In genomic region chr3:126212250-126212628, GRCh38 we compare ENCODE assay signal across 14 cellular contexts. TPM values are rescaled to one million over a fixed set of nuclear protein-coding genes. Genes with fewer than 3 reads are reported as not detected.
DNase-seq lines count a peak whose midpoint lies in the region; ATAC-seq, FAIRE-seq and TF ChIP-seq lines count a peak whose summit lies in the region.
"Had no signal": no experiment of that assay in that cellular context is flagged by ENCODE, and none has a peak within 500 bp of the region (broad histone marks: within the 10 kb centered on the region; RNA-seq: fewer than 3 reads in every experiment).

No MANE protein-coding gene starts in this region.

- no peak for ATAC-seq in activated T-cell treated with anti-CD3 and anti-CD28 coated beads, Interleukin-2, amount 50 U/mL, for 72 hours (replicated peaks in 1 of 2)
- ATAC-seq in GM21576 (IDR thresholded peaks at IDR 0.05; ENCODE audit: unreplicated experiment): no peak
- ATAC-seq: CD8-positive, alpha-beta T cell had no signal

- H2BK15ac ChIP-seq in H1 (ENCODE audit: low read length): peak overlapping the region; percentile 24; the same call in 1 of the 2 replicates

- no peak overlapping the region for H3K27ac Mint-ChIP-seq in activated T-cell treated with anti-CD3 and anti-CD28 coated beads, Interleukin-2, amount 50 U/mL, for 72 hours
- H3K27ac Mint-ChIP-seq in neural crest cell (ENCODE audit: unreplicated experiment): no peak overlapping the region
- H3K27ac Mint-ChIP-seq: activated naive CD8-positive, alpha-beta T cell treated with anti-CD3 and anti-CD28 coated beads for 36 hours; CD8-positive, alpha-beta T cell had no signal

- no peaks in the 10 kb centered on the region for H3K79me1 ChIP-seq in H1 (ENCODE audit: low read depth, low read length)

- H3K23me2 ChIP-seq in H1 (ENCODE audit: low read depth, low read length): peaks cover 10% of the 10 kb centered on the region; the same call in 1 of the 2 replicates

- H2BK5ac ChIP-seq in H1 (ENCODE audit: low read depth, low read length): peak overlapping the region; percentile 60; the same call in 1 of the 2 replicates

- no peak overlapping the region for H3K56ac ChIP-seq in H1 (replicated peaks; ENCODE audit: insufficient read length, low read depth, low read length)

- H3K18ac ChIP-seq in H1 (ENCODE audit: extremely low read depth, low read length): peak overlapping the region; percentile 85; the same call in 1 of the 2 replicates

- no peak for TF ChIP-seq CTCF in H1 (IDR thresholded peaks at IDR 0.05; ENCODE audit: control extremely low read depth in 1 of 3, insufficient read depth in 1 of 3, low read depth in 1 of 3, low read length in 3 of 3)
- no peak for TF ChIP-seq CTCF in neural crest cell (conservative IDR thresholded peaks at IDR 0.05)

- no peak for TF ChIP-seq RAD21 in H1 (IDR thresholded peaks at IDR 0.05 in 1 of 2, conservative IDR thresholded peaks at IDR 0.05 in 1 of 2; ENCODE audit: low read depth in 2 of 2, low read length in 2 of 2)

- peak overlapping the region in 2 of 4 experiments; percentile 57 to 68; a peak in 4 of 8 replicates for H3K4me3 ChIP-seq in H1 (ENCODE audit: extremely low read depth in 1 of 4, insufficient read depth in 2 of 4, low read depth in 3 of 4, low read length in 4 of 4)
- no peak overlapping the region for H3K4me3 ChIP-seq in urinary bladder (ENCODE audit: low read depth, low read length)

- H3K9ac ChIP-seq in H1 (replicated peaks in 1 of 4; ENCODE audit: extremely low read depth in 1 of 4, low read depth in 3 of 4, low read length in 3 of 4): no peak overlapping the region

- POLR2A ChIA-PET in H1 (lab: Charles Lee; ENCODE audit: partially characterized antibody): interaction anchor here (1.3 to 1.6 kb wide), 2 partner anchors 55 to 77 kb away, joined by 3 to 4 read pairs; no protein-coding TSS in a partner anchor

- H3K14ac ChIP-seq in H1 (ENCODE audit: insufficient read length): no peak overlapping the region

- H3K4me3 Mint-ChIP-seq in activated T-cell treated with anti-CD3 and anti-CD28 coated beads, Interleukin-2, amount 50 U/mL, for 72 hours: peak overlapping the region; percentile 70 to 84
- peak overlapping the region; percentile 91 for H3K4me3 Mint-ChIP-seq in neural crest cell

- no peak for TF ChIP-seq POLR2A in H1 (IDR thresholded peaks at IDR 0.05; ENCODE audit: control extremely low read depth in 1 of 2, low read depth in 2 of 2, low read length in 2 of 2)

- no peak overlapping the region for H3K23ac ChIP-seq in H1 (ENCODE audit: insufficient read length)

- peak overlapping the region; percentile 96 for H2BK12ac ChIP-seq in H1 (ENCODE audit: low read depth, low read length)

- peak overlapping the region; percentile 91 to 95 for H3K4me2 ChIP-seq in H1 (ENCODE audit: insufficient read depth in 1 of 2, low read depth in 2 of 2, low read length in 2 of 2)

- no peaks in the 10 kb centered on the region for H3K36me3 Mint-ChIP-seq in activated T-cell treated with anti-CD3 and anti-CD28 coated beads, Interleukin-2, amount 50 U/mL, for 72 hours (ENCODE audit: insufficient read depth in 2 of 2)
- peaks cover 4% of the 10 kb centered on the region for H3K36me3 Mint-ChIP-seq in neural crest cell (ENCODE audit: low read depth)
- H3K36me3 Mint-ChIP-seq: activated naive CD8-positive, alpha-beta T cell treated with anti-CD3 and anti-CD28 coated beads for 36 hours; CD8-positive, alpha-beta T cell had no signal

- no peak overlapping the region for H2BK120ac ChIP-seq in H1 (replicated peaks; ENCODE audit: low read depth, low read length)

- H4K20me1 ChIP-seq in H1 (replicated peaks in 1 of 2; ENCODE audit: control insufficient read depth in 1 of 2, insufficient read depth in 2 of 2, low read length in 2 of 2): no peaks in the 10 kb centered on the region

- peaks cover 0 to 13% (median 10%) of the 10 kb centered on the region in 4 experiments; a peak in 5 of 7 replicates for H3K27me3 ChIP-seq in H1 (replicated peaks in 1 of 4; ENCODE audit: control insufficient read depth in 3 of 4, extremely low read depth in 1 of 4, insufficient read depth in 3 of 4, low read length in 3 of 4)
- H3K27me3 ChIP-seq: right atrium auricular region had no signal

- no peaks in the 10 kb centered on the region for H3K9me3 ChIP-seq in H1 (ENCODE audit: insufficient read depth in 2 of 2, low read depth in 1 of 2, low read length in 1 of 2)
- H3K9me3 ChIP-seq: right atrium auricular region had no signal

- peak overlapping the region; percentile 93; the same call in 1 of the 2 replicates for H2AK5ac ChIP-seq in H1 (ENCODE audit: low read depth, low read length)

- no peak overlapping the region for H4K8ac ChIP-seq in H1 (ENCODE audit: extremely low read depth, insufficient read depth, low read length)

- peak overlapping the region; percentile 90 for H2AFZ ChIP-seq in H1 (ENCODE audit: low read length)

- no peaks in the 10 kb centered on the region for H3K4me1 Mint-ChIP-seq in activated T-cell treated with anti-CD3 and anti-CD28 coated beads, Interleukin-2, amount 50 U/mL, for 72 hours (ENCODE audit: low read depth)
- peaks cover 13% of the 10 kb centered on the region for H3K4me1 Mint-ChIP-seq in neural crest cell

- H3K27me3 Mint-ChIP-seq in activated T-cell treated with anti-CD3 and anti-CD28 coated beads, Interleukin-2, amount 50 U/mL, for 72 hours (ENCODE audit: low read depth): peaks cover 65% of the 10 kb centered on the region
- H3K27me3 Mint-ChIP-seq in neural crest cell (ENCODE audit: low read depth): peaks cover 6% of the 10 kb centered on the region

- no peak overlapping the region for H3K27ac ChIP-seq in H1 (ENCODE audit: low read depth, low read length)
- peak overlapping the region; percentile 59 for H3K27ac ChIP-seq in urinary bladder (ENCODE audit: low read depth)

- WGBS in H1 (ENCODE audit: extremely low coverage in 1 of 2, insufficient coverage in 1 of 2, insufficient read length in 1 of 2, insufficient replicate concordance in 2 of 2, low coverage in 1 of 2, low lambda C conversion rate in 2 of 2, missing lambda C conversion rate in 1 of 2), 2 experiments: 33% methylated on average over 2 of the region's 2 CpGs; no CpG with 5 or more reads in 1 of the 2 experiments
- WGBS in urinary bladder: 69% methylated on average over 2 of the region's 2 CpGs

- FAIRE-seq in H1 (lab: Jason Lieb, UNC): no peak
- FAIRE-seq: A204.1 had no signal

- CTCF ChIA-PET in H1 (lab: Charles Lee; ENCODE audit: partially characterized antibody): interaction anchor here (0.8 to 1.8 kb wide), 12 partner anchors 8 to 169 kb away, joined by 3 to 29 read pairs (median 6); no protein-coding TSS in a partner anchor

- H3K9me3 Mint-ChIP-seq in activated T-cell treated with anti-CD3 and anti-CD28 coated beads, Interleukin-2, amount 50 U/mL, for 72 hours: no peaks in the 10 kb centered on the region
- peaks cover 6% of the 10 kb centered on the region for H3K9me3 Mint-ChIP-seq in neural crest cell
- H3K9me3 Mint-ChIP-seq: activated naive CD8-positive, alpha-beta T cell treated with anti-CD3 and anti-CD28 coated beads for 36 hours; CD8-positive, alpha-beta T cell had no signal

- H3K36me3 ChIP-seq in H1 (ENCODE audit: control insufficient read depth in 2 of 4, insufficient read depth in 4 of 4, low read length in 3 of 4) (no peaks in the 10 kb centered on the region), urinary bladder (ENCODE audit: insufficient read depth) (no peaks in the 10 kb centered on the region)
- H3K36me3 ChIP-seq: right atrium auricular region had no signal

- no peak overlapping the region for H3K4ac ChIP-seq in H1 (replicated peaks; ENCODE audit: insufficient read length, low read depth, low read length)

- peak overlapping the region; percentile 82 for H2BK20ac ChIP-seq in H1 (ENCODE audit: low read length)

- H3K79me2 ChIP-seq in H1 (ENCODE audit: control insufficient read depth in 1 of 2, insufficient read depth in 2 of 2, low read length in 2 of 2): no peaks in the 10 kb centered on the region

- DNase-seq in activated T-cell treated with anti-CD3 and anti-CD28 coated beads, Interleukin-2, amount 50 U/mL, for 72 hours: no peak
- no peak for DNase-seq in activated T-cell treated with anti-CD3 and anti-CD28 coated beads, Interleukin-2, amount 50 U/mL, for 1 hour
- DNase-seq in H1 (ENCODE audit: low read depth in 1 of 2, low spot score in 2 of 2): no peak
- no peak for DNase-seq in neural crest cell (ENCODE audit: low read depth, low spot score)
- DNase-seq in ecto neural progenitor cell (ENCODE audit: low spot score): no peak
- DNase-seq in NCI-H1105 (lab: John Stamatoyannopoulos, UW): no peak
- DNase-seq: CD8-positive, alpha-beta T cell; GF-D8; stimulated activated naive CD4-positive, alpha-beta T cell had no signal

- H3K4me1 ChIP-seq in H1 (replicated peaks in 1 of 4; ENCODE audit: control insufficient read depth in 3 of 4, insufficient read depth in 4 of 4, low read length in 3 of 4) (peaks cover 0 to 12% (median 8%) of the 10 kb centered on the region in 4 experiments; a peak in 6 of 7 replicates), urinary bladder (ENCODE audit: insufficient read depth) (no peaks in the 10 kb centered on the region)

- H4K5ac ChIP-seq in H1 (ENCODE audit: insufficient read length, low read depth, low read length): no peak overlapping the region

- TF ChIP-seq EP300 in H1 (IDR thresholded peaks at IDR 0.05; ENCODE audit: borderline replicate concordance in 1 of 2, low read depth in 2 of 2, low read length in 2 of 2): no peak

- H4K91ac ChIP-seq in H1 (replicated peaks; ENCODE audit: insufficient read length, low read length): no peak overlapping the region

TF ChIP-seq in H1, 55 proteins besides CTCF, POLR2A, EP300 and RAD21 (continues in another document):
- TF ChIP-seq SUZ12 (IDR thresholded peaks at IDR 0.05; ENCODE audit: low read length): no peak
- peak; percentile 50; the same call in 1 of the 2 replicates for TF ChIP-seq EGR1 (IDR thresholded peaks at IDR 0.05; ENCODE audit: borderline replicate concordance, low read depth, low read length)

RNA-seq across cellular contexts. Expression of gene ALDH1L1, which starts 31.9 kb away (rescaled TPM):
- total RNA-seq in activated T-cell treated with anti-CD3 and anti-CD28 coated beads, Interleukin-2, amount 50 U/mL, for 72 hours: under 1 TPM; 0.21 to 0.48 TPM
- 1.6 TPM in 2 replicates for total RNA-seq in H1 (2021; fragmentation: NEBNext Ultra II Directional; extraction: Animal tissue kit (Norgen Biotek cat#: 25700))
- polyA plus RNA-seq in H1 (2011; rRNA removed): 0.98 and 1.6 TPM in 2 replicates
- polyA plus RNA-seq in H1 (2011; cell fraction: cytosol; rRNA removed): 1.5 TPM
- polyA plus RNA-seq in H1 (2011; cell fraction: nucleus; rRNA removed): 3.1 TPM
- 1.1 to 1.9 TPM (median 1.5 TPM) in 4 replicates for polyA plus RNA-seq in H1 (2012, experiment 1 of 2)
- polyA plus RNA-seq in H1 (2012, experiment 2 of 2): 0.80 TPM
- 0.49 TPM for polyA plus RNA-seq in H1 (2013, experiment 1 of 2)
- 0.83 TPM for polyA plus RNA-seq in H1 (2013, experiment 2 of 2)
- 1.7 and 2.2 TPM in 2 replicates for polyA minus RNA-seq in H1 (2011; rRNA and poly(A)+ RNA removed)
- polyA minus RNA-seq in H1 (2011; cell fraction: cytosol; rRNA and poly(A)+ RNA removed): 0.81 TPM
- 5.3 TPM for polyA minus RNA-seq in H1 (2011; cell fraction: nucleus; rRNA and poly(A)+ RNA removed)
- 0.49 and 0.66 TPM in 2 replicates for total RNA-seq in neural crest cell
- total RNA-seq in urinary bladder: 11.5 TPM
- polyA plus RNA-seq in urinary bladder: 24.0 TPM
- total RNA-seq: activated naive CD8-positive, alpha-beta T cell treated with anti-CD3 and anti-CD28 coated beads for 36 hours; CD8-positive, alpha-beta T cell had no signal
